Comparison of ENCODE assay signal across 2 cellular contexts in genomic region chr11:124874571-124875255, GRCh38.
A peak's percentile ranks its signal among the peaks of the same experiment; 100 is the strongest.
TF ChIP-seq lines count a peak whose summit lies in the region.

No MANE protein-coding gene starts in this region.

TF ChIP-seq in HEK293, 187 proteins besides CTCF, POLR2A, EP300 and RAD21:
- TF ChIP-seq, protein P1, sequence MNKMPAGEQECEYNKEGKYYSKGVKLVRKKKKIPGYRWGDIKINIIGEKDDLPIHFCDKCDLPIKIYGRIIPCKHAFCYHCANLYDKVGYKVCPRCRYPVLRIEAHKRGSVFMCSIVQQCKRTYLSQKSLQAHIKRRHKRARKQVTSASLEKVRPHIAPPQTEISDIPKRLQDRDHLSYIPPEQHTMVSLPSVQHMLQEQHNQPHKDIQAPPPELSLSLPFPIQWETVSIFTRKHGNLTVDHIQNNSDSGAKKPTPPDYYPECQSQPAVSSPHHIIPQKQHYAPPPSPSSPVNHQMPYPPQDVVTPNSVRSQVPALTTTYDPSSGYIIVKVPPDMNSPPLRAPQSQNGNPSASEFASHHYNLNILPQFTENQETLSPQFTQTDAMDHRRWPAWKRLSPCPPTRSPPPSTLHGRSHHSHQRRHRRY (tag by site-specific recombination; IDR thresholded peaks at IDR 0.05): no peak
- TF ChIP-seq EGR2 (tag by site-specific recombination; IDR thresholded peaks at IDR 0.05; ENCODE audit: low read depth) (peak; percentile 80), ZFHX2 (tag by site-specific recombination; conservative IDR thresholded peaks at IDR 0.05) (peak; percentile 91), ZIC2 (tag by site-specific recombination; IDR thresholded peaks at IDR 0.05) (0 out of 2 replicates have a peak, but pooled peaks have one; percentile 16)
TF ChIP-seq in HEK293: peak in this region for 3.

TF ChIP-seq in H1, 55 proteins besides CTCF, POLR2A, EP300 and RAD21:
- TF ChIP-seq CHD1 (IDR thresholded peaks at IDR 0.05; ENCODE audit: low read depth, low read length) (no peak), POLR2AphosphoS5 (IDR thresholded peaks at IDR 0.05; ENCODE audit: low read depth, low read length) (no peak), USF2 (IDR thresholded peaks at IDR 0.05; ENCODE audit: low read length) (no peak), ASH2L (IDR thresholded peaks at IDR 0.05; ENCODE audit: low read length) (no peak), TCF12 (IDR thresholded peaks at IDR 0.05; ENCODE audit: low read depth, low read length) (no peak), RNF2 (IDR thresholded peaks at IDR 0.05; ENCODE audit: borderline replicate concordance, low read depth, low read length, missing control alignments, poor library complexity, severe bottlenecking) (no peak), TBP (IDR thresholded peaks at IDR 0.05; ENCODE audit: low read depth, low read length) (no peak), CHD2 (IDR thresholded peaks at IDR 0.05; ENCODE audit: low read length) (no peak), JUN (IDR thresholded peaks at IDR 0.05; ENCODE audit: low read depth, low read length) (no peak), SP4 (IDR thresholded peaks at IDR 0.05; ENCODE audit: low read length) (no peak), CTBP2 (IDR thresholded peaks at IDR 0.05; ENCODE audit: borderline replicate concordance, insufficient read depth, insufficient read length, low read length) (no peak), NRF1 (IDR thresholded peaks at IDR 0.05; ENCODE audit: low read depth, low read length) (no peak), SP2 (IDR thresholded peaks at IDR 0.05; ENCODE audit: low read length) (no peak), KDM4A (IDR thresholded peaks at IDR 0.05; ENCODE audit: low read depth, low read length, severe bottlenecking) (no peak), TAF1 (IDR thresholded peaks at IDR 0.05; ENCODE audit: low read depth, low read length) (no peak)
